Comparison of ENCODE assay signal across 35 cellular contexts in genomic region chr2:208224802-208225201, GRCh38. TPM values are rescaled to one million over a fixed set of nuclear protein-coding genes. Genes with fewer than 3 reads are reported as not detected.
DNase-seq lines count a peak whose midpoint lies in the region; ATAC-seq and TF ChIP-seq lines count a peak whose summit lies in the region.
"Had no signal": no experiment of that assay in that cellular context is flagged by ENCODE, and none has a peak within 500 bp of the region (broad histone marks: within the 10 kb centered on the region; RNA-seq: fewer than 3 reads in every experiment).

No MANE protein-coding gene starts in this region.

- 92 to 97% (median 95%) methylated on average over 2 of the region's 2 CpGs for WGBS in stomach, 5 donors

- H3K9me3 ChIP-seq in RWPE2 (ENCODE audit: severe bottlenecking) (no peaks in the 10 kb centered on the region), stomach (no peaks in the 10 kb centered on the region)
- H3K9me3 ChIP-seq: ascending aorta, esophagus muscularis mucosa, gastrocnemius medialis, ovary, SJSA1 had no signal

- H3K4me1 Mint-ChIP-seq in activated CD8-positive, alpha-beta T cell treated with anti-CD3 and anti-CD28 coated beads, Interleukin-2, amount 10 ng/mL, durations not matched to agents 7 days and 5 days (ENCODE audit: low read depth) = no peaks in the 10 kb centered on the region
- H3K4me1 Mint-ChIP-seq: activated CD4-positive, alpha-beta T cell treated with anti-CD3 and anti-CD28 coated beads, Interleukin-2, amount 10 ng/mL, durations not matched to agents 24 days and 14 days; activated naive CD8-positive, alpha-beta T cell treated with anti-CD3 and anti-CD28 coated beads, Interleukin-2, amount 10 ng/mL, durations not matched to agents 7 days and 5 days; central memory CD8-positive, alpha-beta T cell; memory B cell had no signal

- no peak for TF ChIP-seq POLR2A in stomach (IDR thresholded peaks at IDR 0.05)

- intact Hi-C loops in stomach (cut with DNase I; ENCODE audit: low total_unique reads) = no loop called here

- H3K4me3 ChIP-seq in RWPE2 (ENCODE audit: severe bottlenecking) (no peak overlapping the region), foreskin fibroblast (ENCODE audit: low read depth in 1 of 2, low read length in 2 of 2) (no peak overlapping the region), stomach (no peak overlapping the region)
- H3K4me3 ChIP-seq: ascending aorta, esophagus muscularis mucosa, gastrocnemius medialis, ovary, SJSA1, skin epidermis had no signal

- H3K9me3 Mint-ChIP-seq in activated CD8-positive, alpha-beta T cell treated with anti-CD3 and anti-CD28 coated beads, Interleukin-2, amount 10 ng/mL, durations not matched to agents 7 days and 5 days (ENCODE audit: insufficient read depth) = no peaks in the 10 kb centered on the region
- H3K9me3 Mint-ChIP-seq: activated CD4-positive, alpha-beta T cell treated with anti-CD3 and anti-CD28 coated beads, Interleukin-2, amount 10 ng/mL, durations not matched to agents 24 days and 14 days; activated T-cell treated with anti-CD3 and anti-CD28 coated beads, Interleukin-2, amount 50 U/mL, for 24 hours; central memory CD8-positive, alpha-beta T cell had no signal

- no peak overlapping the region for H3K4me3 Mint-ChIP-seq in activated CD8-positive, alpha-beta T cell treated with anti-CD3 and anti-CD28 coated beads, Interleukin-2, amount 10 ng/mL, durations not matched to agents 7 days and 5 days
- H3K4me3 Mint-ChIP-seq: activated CD4-positive, alpha-beta T cell treated with anti-CD3 and anti-CD28 coated beads, Interleukin-2, amount 10 ng/mL, durations not matched to agents 24 days and 14 days; activated naive CD8-positive, alpha-beta T cell treated with anti-CD3 and anti-CD28 coated beads, Interleukin-2, amount 10 ng/mL, durations not matched to agents 7 days and 5 days; activated T-cell treated with anti-CD3 and anti-CD28 coated beads, Interleukin-2, amount 50 U/mL, for 24 hours; central memory CD8-positive, alpha-beta T cell; memory B cell had no signal

- no peak overlapping the region for H3K27ac Mint-ChIP-seq in activated CD8-positive, alpha-beta T cell treated with anti-CD3 and anti-CD28 coated beads, Interleukin-2, amount 10 ng/mL, durations not matched to agents 7 days and 5 days
- H3K27ac Mint-ChIP-seq: activated CD4-positive, alpha-beta T cell treated with anti-CD3 and anti-CD28 coated beads, Interleukin-2, amount 10 ng/mL, durations not matched to agents 24 days and 14 days; activated naive CD8-positive, alpha-beta T cell treated with anti-CD3 and anti-CD28 coated beads, Interleukin-2, amount 10 ng/mL, durations not matched to agents 7 days and 5 days; activated T-cell treated with anti-CD3 and anti-CD28 coated beads, Interleukin-2, amount 50 U/mL, for 24 hours; memory B cell had no signal

- DNase-seq in AG08396 (ENCODE audit: low spot score) = peak; percentile 36
- DNase-seq in HS-5 (ENCODE audit: low read depth) = peak; percentile 13
- no peak for DNase-seq in RWPE2 (ENCODE audit: low spot score)
- DNase-seq in foreskin fibroblast = peak; percentile 7 to 34
- DNase-seq in stomach = no peak
- no peak for DNase-seq in activated CD8-positive, alpha-beta T cell treated with anti-CD3 and anti-CD28 coated beads, Interleukin-2, amount 10 ng/mL, durations not matched to agents 7 days and 5 days
- DNase-seq in DMS79 treated with DMSO at 0.1 percent for 48 hours (lab: John Stamatoyannopoulos, UW) = no peak
- DNase-seq: 8988T; activated CD4-positive, alpha-beta T cell treated with anti-CD3 and anti-CD28 coated beads, Interleukin-2, amount 10 ng/mL, durations not matched to agents 24 days and 14 days; activated gamma-delta T cell; activated naive CD8-positive, alpha-beta T cell treated with anti-CD3 and anti-CD28 coated beads, Interleukin-2, amount 10 ng/mL, durations not matched to agents 7 days and 5 days; activated T-cell treated with anti-CD3 and anti-CD28 coated beads, Interleukin-2, amount 50 U/mL, for 24 hours; DND-41; gastrocnemius medialis; hippocampal formation; KG1; left colon; MV-4-11; NCI-H146; NCI-H2107; NCI-H82; ovary; stimulated activated naive CD4-positive, alpha-beta T cell; T1000 had no signal

- no peak for TF ChIP-seq EP300 in stomach (IDR thresholded peaks at IDR 0.05)

- CTCF ChIA-PET in activated CD8-positive, alpha-beta T cell treated with anti-CD3 and anti-CD28 coated beads, Interleukin-2, amount 10 ng/mL, durations not matched to agents 7 days and 5 days (lab: Charles Lee) = no interaction called here

- H3K27me3 ChIP-seq in RWPE2 (ENCODE audit: insufficient read depth, poor library complexity, severe bottlenecking) (no peaks in the 10 kb centered on the region), stomach (no peaks in the 10 kb centered on the region)
- H3K27me3 ChIP-seq: ascending aorta, esophagus muscularis mucosa, gastrocnemius medialis, ovary, SJSA1 had no signal

- ATAC-seq in RWPE2 (ENCODE audit: low read depth) (peak; percentile 62; the same call in 2 of the 3 replicates), HG03354 (IDR thresholded peaks at IDR 0.05; ENCODE audit: poor library complexity, severe bottlenecking, unreplicated experiment) (no peak)
- ATAC-seq in activated CD8-positive, alpha-beta T cell treated with anti-CD3 and anti-CD28 coated beads, Interleukin-2, amount 10 ng/mL, durations not matched to agents 7 days and 5 days = no peak
- ATAC-seq: gastrocnemius medialis, left colon had no signal

- POLR2A ChIA-PET in activated CD8-positive, alpha-beta T cell treated with anti-CD3 and anti-CD28 coated beads, Interleukin-2, amount 10 ng/mL, durations not matched to agents 7 days and 5 days (lab: Charles Lee) = no interaction called here

- H3K36me3 Mint-ChIP-seq in activated CD8-positive, alpha-beta T cell treated with anti-CD3 and anti-CD28 coated beads, Interleukin-2, amount 10 ng/mL, durations not matched to agents 7 days and 5 days (ENCODE audit: low read depth) = no peaks in the 10 kb centered on the region
- H3K36me3 Mint-ChIP-seq: activated naive CD8-positive, alpha-beta T cell treated with anti-CD3 and anti-CD28 coated beads, Interleukin-2, amount 10 ng/mL, durations not matched to agents 7 days and 5 days had no signal

- no peak for TF ChIP-seq CTCF in RWPE2 (IDR thresholded peaks at IDR 0.05; ENCODE audit: poor library complexity, severe bottlenecking)
- TF ChIP-seq CTCF in foreskin fibroblast (IDR thresholded peaks at IDR 0.05; ENCODE audit: low read depth, low read length) = no peak
- TF ChIP-seq CTCF in stomach (IDR thresholded peaks at IDR 0.05) = no peak

- H3K36me3 ChIP-seq in RWPE2 (ENCODE audit: low read depth) (no peaks in the 10 kb centered on the region), stomach (no peaks in the 10 kb centered on the region)
- H3K36me3 ChIP-seq: ascending aorta, esophagus muscularis mucosa, gastrocnemius medialis, ovary, SJSA1 had no signal

- H3K4me1 ChIP-seq in RWPE2 (ENCODE audit: insufficient read depth, poor library complexity, severe bottlenecking) (no peaks in the 10 kb centered on the region), stomach (no peaks in the 10 kb centered on the region)
- H3K4me1 ChIP-seq: ascending aorta, esophagus muscularis mucosa, gastrocnemius medialis, SJSA1 had no signal

- no peak overlapping the region for H3K27ac ChIP-seq in RWPE2 (ENCODE audit: poor library complexity, severe bottlenecking)
- no peak overlapping the region for H3K27ac ChIP-seq in stomach
- H3K27ac ChIP-seq: ascending aorta, C4-2B, esophagus muscularis mucosa, gastrocnemius medialis, ovary, SJSA1, skin epidermis had no signal

- no peaks in the 10 kb centered on the region for H3K27me3 Mint-ChIP-seq in activated CD8-positive, alpha-beta T cell treated with anti-CD3 and anti-CD28 coated beads, Interleukin-2, amount 10 ng/mL, durations not matched to agents 7 days and 5 days (ENCODE audit: low read depth)
- H3K27me3 Mint-ChIP-seq: activated CD4-positive, alpha-beta T cell treated with anti-CD3 and anti-CD28 coated beads, Interleukin-2, amount 10 ng/mL, durations not matched to agents 24 days and 14 days; activated naive CD8-positive, alpha-beta T cell treated with anti-CD3 and anti-CD28 coated beads, Interleukin-2, amount 10 ng/mL, durations not matched to agents 7 days and 5 days; activated T-cell treated with anti-CD3 and anti-CD28 coated beads, Interleukin-2, amount 50 U/mL, for 24 hours; central memory CD8-positive, alpha-beta T cell had no signal

RNA-seq across cellular contexts. Expression of gene IDH1, which starts 30.1 kb away (rescaled TPM):
- total RNA-seq in stomach = 100 to 1,000 TPM in 2 of 5 donors, 10 to 100 TPM in 3; 18.1 to 106 (median 100.0) TPM
- polyA plus RNA-seq in stomach = 10 to 100 TPM; 47.9 to 76.0 (median 70.9) TPM
- total RNA-seq in activated CD8-positive, alpha-beta T cell treated with anti-CD3 and anti-CD28 coated beads, Interleukin-2, amount 10 ng/mL, durations not matched to agents 7 days and 5 days = 10 to 100 TPM; 29.0 to 29.5 TPM

RNA-seq across cellular contexts. Expression of gene C2orf80, which starts 35.0 kb away (rescaled TPM):
- total RNA-seq in stomach = not detected
- polyA plus RNA-seq in stomach = not detected
- total RNA-seq in activated CD8-positive, alpha-beta T cell treated with anti-CD3 and anti-CD28 coated beads, Interleukin-2, amount 10 ng/mL, durations not matched to agents 7 days and 5 days = not detected
- total RNA-seq: activated CD4-positive, alpha-beta T cell treated with anti-CD3 and anti-CD28 coated beads, Interleukin-2, amount 10 ng/mL, durations not matched to agents 24 days and 14 days; activated naive CD8-positive, alpha-beta T cell treated with anti-CD3 and anti-CD28 coated beads, Interleukin-2, amount 10 ng/mL, durations not matched to agents 7 days and 5 days; ascending aorta; dermis microvascular lymphatic vessel endothelial cell; esophagus muscularis mucosa; gastrocnemius medialis; left colon; ovary; RPMI7951; SJSA1; ureter had no signal
- polyA plus RNA-seq: ovary had no signal

RNA-seq across cellular contexts. Expression of gene PIKFYVE, which starts 41.3 kb away (rescaled TPM):
- total RNA-seq in stomach = 10 to 100 TPM; 14.0 to 42.8 (median 32.6) TPM
- polyA plus RNA-seq in stomach = 1 to 10 TPM; 3.0 to 4.5 (median 3.7) TPM
- 10 to 100 TPM; 27.4 to 29.3 TPM for total RNA-seq in activated CD8-positive, alpha-beta T cell treated with anti-CD3 and anti-CD28 coated beads, Interleukin-2, amount 10 ng/mL, durations not matched to agents 7 days and 5 days

Comparison
In these comparisons a context has a peak if more than half of its experiments do, and no peak if none do; other contexts are left out.
1. DNase-seq: peak in AG08396 (single experiment), HS-5 (single experiment) and foreskin fibroblast (2 of 2); none in RWPE2 (single experiment), stomach (single experiment), activated CD8-positive, alpha-beta T cell treated with anti-CD3 and anti-CD28 coated beads, Interleukin-2, amount 10 ng/mL, durations not matched to agents 7 days and 5 days (single experiment) and DMS79 treated with DMSO at 0.1 percent for 48 hours (single experiment).